Comparison of ENCODE assay signal across 25 cellular contexts in genomic region chr9:1698991-1699390, GRCh38.
"Had no signal": no experiment of that assay in that cellular context is flagged by ENCODE, and none has a peak within 500 bp of the region (broad histone marks: within the 10 kb centered on the region; RNA-seq: fewer than 3 reads in every experiment).

No MANE protein-coding gene starts in this region.

- H3K27me3 ChIP-seq: colonic mucosa, esophagus muscularis mucosa, foreskin keratinocyte, gastrocnemius medialis, gastroesophageal sphincter had no signal

- H3K36me3 ChIP-seq: colonic mucosa, esophagus muscularis mucosa, esophagus squamous epithelium, gastrocnemius medialis, gastroesophageal sphincter, heart left ventricle, heart right ventricle had no signal

- H3K9me3 ChIP-seq: colonic mucosa, esophagus muscularis mucosa, esophagus squamous epithelium, gastrocnemius medialis, gastroesophageal sphincter, heart left ventricle, heart right ventricle had no signal

- H3K27ac Mint-ChIP-seq: dendritic cell treated with granulocyte-macrophage colony-stimulating factor and Interleukin-4, amounts not matched to agents 40 ng/mL and 50 ng/mL, for 4 days; effector memory CD8-positive, alpha-beta T cell; endodermal cell had no signal

- H3K4me1 ChIP-seq: colonic mucosa, esophagus muscularis mucosa, esophagus squamous epithelium, foreskin keratinocyte, gastrocnemius medialis, gastroesophageal sphincter, heart left ventricle, heart right ventricle had no signal

- DNase-seq: colonic mucosa; cortex of kidney; dermis blood vessel endothelial cell; dorsolateral prefrontal cortex; effector CD4-positive, alpha-beta T cell; effector CD8-positive, alpha-beta T cell; effector memory CD4-positive, alpha-beta T cell; effector memory CD8-positive, alpha-beta T cell; endodermal cell; erythroblast; esophagus squamous epithelium; foreskin fibroblast; foreskin keratinocyte; foreskin melanocyte; gastrocnemius medialis; glutamatergic neuron; head of caudate nucleus; heart left ventricle; heart right ventricle had no signal

- H3K4me3 ChIP-seq: colonic mucosa, coronary artery, dorsolateral prefrontal cortex, esophagus muscularis mucosa, esophagus squamous epithelium, gastrocnemius medialis, gastroesophageal sphincter, heart left ventricle, heart right ventricle had no signal

- ATAC-seq: effector memory CD8-positive, alpha-beta T cell; esophagus mucosa; foreskin keratinocyte; gastrocnemius medialis; gastroesophageal sphincter; heart left ventricle; heart right ventricle had no signal

- H3K4me3 Mint-ChIP-seq: dendritic cell treated with granulocyte-macrophage colony-stimulating factor and Interleukin-4, amounts not matched to agents 40 ng/mL and 50 ng/mL, for 4 days; effector memory CD8-positive, alpha-beta T cell; endodermal cell had no signal

- H3K27me3 Mint-ChIP-seq: dendritic cell treated with granulocyte-macrophage colony-stimulating factor and Interleukin-4, amounts not matched to agents 40 ng/mL and 50 ng/mL, for 4 days had no signal

- H3K27ac ChIP-seq: colonic mucosa, coronary artery, dorsolateral prefrontal cortex, epithelial cell of prostate, esophagus muscularis mucosa, esophagus squamous epithelium, foreskin keratinocyte, gastrocnemius medialis, gastroesophageal sphincter, heart left ventricle, heart right ventricle had no signal
